Comparison of ENCODE assay signal across 16 cellular contexts in genomic region chr6:31332637-31333602, GRCh38. TPM values are rescaled to one million over a fixed set of nuclear protein-coding genes. Genes with fewer than 3 reads are reported as not detected.
DNase-seq lines count a peak whose midpoint lies in the region; ATAC-seq and TF ChIP-seq lines count a peak whose summit lies in the region.
"Had no signal": no experiment of that assay in that cellular context is flagged by ENCODE, and none has a peak within 500 bp of the region (broad histone marks: within the 10 kb centered on the region; RNA-seq: fewer than 3 reads in every experiment).

No MANE protein-coding gene starts in this region.

- H3K4me1 Mint-ChIP-seq in activated T-cell treated with anti-CD3 and anti-CD28 coated beads, Interleukin-2, amount 50 U/mL, for 72 hours (ENCODE audit: low read depth) = peaks cover 15% of the 10 kb centered on the region
- H3K4me1 Mint-ChIP-seq in naive thymus-derived CD4-positive, alpha-beta T cell = peaks cover 0 to 12% (median 11%) of the 10 kb centered on the region in 7 donors

- no peak overlapping the region for H3K9ac ChIP-seq in Loucy (ENCODE audit: low read depth, low read length, poor library complexity, severe bottlenecking)

- no peak for TF ChIP-seq CTCF in Loucy (conservative IDR thresholded peaks at IDR 0.05; ENCODE audit: low read length)
- TF ChIP-seq CTCF in suprapubic skin (IDR thresholded peaks at IDR 0.05) = no peak
- TF ChIP-seq CTCF in right lobe of liver (IDR thresholded peaks at IDR 0.05) = no peak

- H3K4me3 ChIP-seq in Loucy (ENCODE audit: low read length, poor library complexity, severe bottlenecking) (peak overlapping the region; percentile 12), suprapubic skin (no peak overlapping the region), right lobe of liver (no peak overlapping the region)
- H3K4me3 ChIP-seq in naive thymus-derived CD4-positive, alpha-beta T cell (ENCODE audit: low read length) = no peak overlapping the region
- H3K4me3 ChIP-seq: ascending aorta, dorsolateral prefrontal cortex, lung, thyroid gland had no signal

- H3K27me3 ChIP-seq in Loucy (ENCODE audit: insufficient read depth, low read length, poor library complexity, severe bottlenecking) (no peaks in the 10 kb centered on the region), suprapubic skin (no peaks in the 10 kb centered on the region), right lobe of liver (no peaks in the 10 kb centered on the region)
- no peaks in the 10 kb centered on the region for H3K27me3 ChIP-seq in naive thymus-derived CD4-positive, alpha-beta T cell (ENCODE audit: control insufficient read depth in 2 of 2, insufficient read depth in 2 of 2, low read length in 2 of 2)
- H3K27me3 ChIP-seq: ascending aorta, dorsolateral prefrontal cortex, thyroid gland had no signal

- 51% methylated on average over 4 of the region's 4 CpGs for WGBS in suprapubic skin
- WGBS in right lobe of liver (ENCODE audit: insufficient coverage, low coverage, low lambda C conversion rate, missing lambda C conversion rate) = 11% methylated on average over 4 of the region's 4 CpGs

- intact Hi-C loops in naive thymus-derived CD4-positive, alpha-beta T cell (cut with micrococcal nuclease) = loop anchor here in 1 of 2 donors (2.0 kb wide), 1 partner anchor 20 kb away; no protein-coding TSS in a partner anchor
- intact Hi-C loops in right lobe of liver (cut with DNase I) = no loop called here

- peak overlapping the region; percentile 91 for H3K27ac Mint-ChIP-seq in activated T-cell treated with anti-CD3 and anti-CD28 coated beads, Interleukin-2, amount 50 U/mL, for 72 hours
- peak overlapping the region in 5 of 9 donors; percentile 15 to 57 (median 30) for H3K27ac Mint-ChIP-seq in naive thymus-derived CD4-positive, alpha-beta T cell

- POLR2A ChIA-PET in naive thymus-derived CD4-positive, alpha-beta T cell (lab: Charles Lee) = interaction anchor here (1.0 kb wide), 1 partner anchor 137 kb away, joined by 3 read pairs; no protein-coding TSS in a partner anchor

- peak; percentile 95 to 99 for ATAC-seq in activated CD4-positive, CD25-positive, alpha-beta regulatory T cell treated with anti-CD3 and anti-CD28 coated beads, Interleukin-2, amount 50 U/mL, for 24 hours
- ATAC-seq in activated T-cell treated with anti-CD3 and anti-CD28 coated beads, Interleukin-2, amount 50 U/mL, for 72 hours (replicated peaks in 1 of 2) = peak; percentile 95 to 98
- ATAC-seq in naive thymus-derived CD4-positive, alpha-beta T cell = peak; percentile 73
- ATAC-seq in GM18907 (IDR thresholded peaks at IDR 0.05; ENCODE audit: unreplicated experiment) (no peak), right lobe of liver (no peak)

- CTCF ChIA-PET in naive thymus-derived CD4-positive, alpha-beta T cell (lab: Charles Lee) = interaction anchor here (1.2 kb wide), 1 partner anchor 34 kb away, joined by 3 read pairs; no protein-coding TSS in a partner anchor

- H3K36me3 Mint-ChIP-seq in activated T-cell treated with anti-CD3 and anti-CD28 coated beads, Interleukin-2, amount 50 U/mL, for 72 hours (ENCODE audit: insufficient read depth in 2 of 2) = peaks cover 31 to 47% of the 10 kb centered on the region in 2 donors
- H3K36me3 Mint-ChIP-seq in naive thymus-derived CD4-positive, alpha-beta T cell = peaks cover 3 to 53% (median 18%) of the 10 kb centered on the region in 5 donors

- peaks cover 6% of the 10 kb centered on the region for H3K27me3 Mint-ChIP-seq in activated T-cell treated with anti-CD3 and anti-CD28 coated beads, Interleukin-2, amount 50 U/mL, for 72 hours (ENCODE audit: low read depth)
- peaks cover 0 to 4% (median 0%) of the 10 kb centered on the region in 5 donors for H3K27me3 Mint-ChIP-seq in naive thymus-derived CD4-positive, alpha-beta T cell

- H3K4me3 Mint-ChIP-seq in activated T-cell treated with anti-CD3 and anti-CD28 coated beads, Interleukin-2, amount 50 U/mL, for 72 hours = peak overlapping the region; percentile 11 to 66
- peak overlapping the region in 1 of 10 donors; percentile 1 for H3K4me3 Mint-ChIP-seq in naive thymus-derived CD4-positive, alpha-beta T cell

- TF ChIP-seq POLR2A in suprapubic skin (IDR thresholded peaks at IDR 0.05) (no peak), right lobe of liver (IDR thresholded peaks at IDR 0.05) (no peak)

- no peak for TF ChIP-seq EP300 in suprapubic skin (IDR thresholded peaks at IDR 0.05)

- H2AFZ ChIP-seq in Loucy (ENCODE audit: low read length) = no peak overlapping the region

- H3K79me2 ChIP-seq in Loucy (ENCODE audit: insufficient read depth, low read length) = no peaks in the 10 kb centered on the region

- no peak overlapping the region for H3K27ac ChIP-seq in naive thymus-derived CD4-positive, alpha-beta T cell (ENCODE audit: low read depth, low read length)
- H3K27ac ChIP-seq in suprapubic skin (no peak overlapping the region), right lobe of liver (no peak overlapping the region)
- H3K27ac ChIP-seq: ascending aorta, dorsolateral prefrontal cortex, thyroid gland had no signal

- H4K20me1 ChIP-seq in Loucy (ENCODE audit: insufficient read depth, low read length, poor library complexity, severe bottlenecking) = no peaks in the 10 kb centered on the region

- H3K4me1 ChIP-seq in Loucy (ENCODE audit: insufficient read depth, low read length, poor library complexity, severe bottlenecking) = peaks cover 18% of the 10 kb centered on the region
- H3K4me1 ChIP-seq in naive thymus-derived CD4-positive, alpha-beta T cell (ENCODE audit: control insufficient read depth in 2 of 2, insufficient read depth in 2 of 2, low read length in 2 of 2) = no peaks in the 10 kb centered on the region
- no peaks in the 10 kb centered on the region for H3K4me1 ChIP-seq in suprapubic skin
- H3K4me1 ChIP-seq in right lobe of liver = no peaks in the 10 kb centered on the region
- H3K4me1 ChIP-seq: ascending aorta, Caco-2, thyroid gland had no signal

- H3K36me3 ChIP-seq in Loucy (ENCODE audit: insufficient read depth, low read length) (no peaks in the 10 kb centered on the region), suprapubic skin (no peaks in the 10 kb centered on the region), right lobe of liver (no peaks in the 10 kb centered on the region)
- H3K36me3 ChIP-seq in naive thymus-derived CD4-positive, alpha-beta T cell (ENCODE audit: control insufficient read depth in 2 of 3, insufficient read depth in 3 of 3, low read length in 3 of 3) = no peaks in the 10 kb centered on the region
- H3K36me3 ChIP-seq: ascending aorta, thyroid gland had no signal

- H3F3A ChIP-seq in Loucy (ENCODE audit: low read depth) = no peaks in the 10 kb centered on the region

- H3K9me3 Mint-ChIP-seq in activated T-cell treated with anti-CD3 and anti-CD28 coated beads, Interleukin-2, amount 50 U/mL, for 72 hours = peaks cover 15 to 24% of the 10 kb centered on the region in 2 donors
- peaks cover 12 to 66% (median 32%) of the 10 kb centered on the region in 11 donors for H3K9me3 Mint-ChIP-seq in naive thymus-derived CD4-positive, alpha-beta T cell

- DNase-seq in activated CD4-positive, CD25-positive, alpha-beta regulatory T cell (lab: John Stamatoyannopoulos, UW) = no peak
- DNase-seq in activated T-cell treated with anti-CD3 and anti-CD28 coated beads, Interleukin-2, amount 50 U/mL, for 72 hours = peak; percentile 45 to 59
- peak in 3 of 9 donors; percentile 47 to 63 (median 51) for DNase-seq in naive thymus-derived CD4-positive, alpha-beta T cell
- no peak for DNase-seq in suprapubic skin (ENCODE audit: low spot score in 2 of 2)
- DNase-seq in right lobe of liver = no peak
- DNase-seq: Caco-2, dorsolateral prefrontal cortex, NCI-H146, NCI-H526 treated with DMSO at 0.1 percent for 48 hours, nucleus accumbens, thyroid gland had no signal

- H3K9me2 ChIP-seq in Loucy (replicated peaks; ENCODE audit: low read depth, low read length) = no peaks in the 10 kb centered on the region

- peak overlapping the region; percentile 55 for H3K4me2 ChIP-seq in Loucy (ENCODE audit: low read depth, low read length, poor library complexity, severe bottlenecking)

- H3K9me3 ChIP-seq in Loucy (ENCODE audit: insufficient read depth, low read depth, low read length) = peaks cover 8% of the 10 kb centered on the region; the same call in 1 of the 2 replicates
- H3K9me3 ChIP-seq in naive thymus-derived CD4-positive, alpha-beta T cell (ENCODE audit: control insufficient read depth in 2 of 3, low read length in 3 of 3) = peaks cover 0 to 31% (median 0%) of the 10 kb centered on the region in 3 experiments
- no peaks in the 10 kb centered on the region for H3K9me3 ChIP-seq in suprapubic skin
- H3K9me3 ChIP-seq in right lobe of liver = no peaks in the 10 kb centered on the region
- H3K9me3 ChIP-seq: Caco-2, thyroid gland had no signal

RNA-seq across cellular contexts. Expression of gene HLA-B, which starts 24.1 kb away (rescaled TPM):
- total RNA-seq in activated T-cell treated with anti-CD3 and anti-CD28 coated beads, Interleukin-2, amount 50 U/mL, for 72 hours = 1,000 to 10,000 TPM; 3,527 to 3,556 TPM
- total RNA-seq in naive thymus-derived CD4-positive, alpha-beta T cell = 1,000 to 10,000 TPM; 5,136 to 7,364 (median 5,516) TPM
- 1,000 to 10,000 TPM; 5,467 to 7,459 TPM for polyA plus RNA-seq in naive thymus-derived CD4-positive, alpha-beta T cell
- total RNA-seq in suprapubic skin (1,000 to 10,000 TPM in 3 of 4 donors, 100 to 1,000 TPM in 1; 995 to 1,612 (median 1,279) TPM), right lobe of liver (1,000 to 10,000 TPM in 1 of 6 experiments, 100 to 1,000 TPM in 5; 232 to 1,122 (median 585) TPM)

Comparison
In these comparisons a context has a peak if more than half of its experiments do, and no peak if none do; other contexts are left out.
1. ATAC-seq: peak in activated CD4-positive, CD25-positive, alpha-beta regulatory T cell treated with anti-CD3 and anti-CD28 coated beads, Interleukin-2, amount 50 U/mL, for 24 hours (2 of 2), activated T-cell treated with anti-CD3 and anti-CD28 coated beads, Interleukin-2, amount 50 U/mL, for 72 hours (2 of 2) and naive thymus-derived CD4-positive, alpha-beta T cell (single experiment); none in GM18907 (single experiment) and right lobe of liver (0 of 4).
2. DNase-seq: peak in activated T-cell treated with anti-CD3 and anti-CD28 coated beads, Interleukin-2, amount 50 U/mL, for 72 hours (2 of 2); none in activated CD4-positive, CD25-positive, alpha-beta regulatory T cell (0 of 4), suprapubic skin (0 of 2) and right lobe of liver (0 of 3).